27 cellular contexts compared by ENCODE assay signal in the genomic region with DNA sequence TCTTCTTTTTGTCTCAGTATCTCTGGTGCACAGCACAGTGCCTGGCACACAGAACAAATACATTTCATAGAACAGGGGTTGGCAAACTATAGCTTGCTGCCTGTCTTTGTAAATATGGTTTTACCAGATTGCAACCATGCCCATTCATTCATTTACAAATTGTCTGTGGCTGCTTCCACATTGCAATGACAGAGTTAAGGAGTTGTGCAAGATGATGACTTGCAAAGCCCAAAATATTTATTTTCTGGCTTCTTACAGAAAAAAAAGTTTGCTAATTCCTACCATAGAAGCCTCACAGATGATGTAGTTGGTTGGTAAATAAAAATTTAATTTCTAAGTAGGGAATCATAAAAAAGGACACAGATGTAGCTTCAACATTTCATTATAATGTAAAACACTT. TPM values are rescaled to one million over a fixed set of nuclear protein-coding genes. Genes with fewer than 3 reads are reported as not detected.
DNase-seq lines count a peak whose midpoint lies in the region; ATAC-seq and TF ChIP-seq lines count a peak whose summit lies in the region.
"Had no signal": no experiment of that assay in that cellular context is flagged by ENCODE, and none has a peak within 500 bp of the region (broad histone marks: within the 10 kb centered on the region; RNA-seq: fewer than 3 reads in every experiment).

No MANE protein-coding gene starts in this region.

- no peaks in the 10 kb centered on the region for H3K36me3 ChIP-seq in Panc1 (ENCODE audit: control insufficient read depth, insufficient read depth, low read length)
- no peaks in the 10 kb centered on the region for H3K36me3 ChIP-seq in HAP-1 (replicated peaks)

- POLR2A ChIA-PET in Panc1 (lab: Charles Lee) = no interaction called here

- H3K4me1 ChIP-seq in Panc1 (ENCODE audit: control insufficient read depth, insufficient read depth, low read length) (no peaks in the 10 kb centered on the region), HAP-1 (no peaks in the 10 kb centered on the region)

- no TSS peak for BruUV-seq in Panc1 (replicated peaks; lab: Mats Ljungman, UMichigan)

- intact Hi-C loops in Panc1 (cut with micrococcal nuclease; ENCODE audit: unreplicated experiment) = no loop called here

- TF ChIP-seq CTCF in AG09319 (IDR thresholded peaks at IDR 0.05; ENCODE audit: low read depth, low read length) (no peak), Panc1 (IDR thresholded peaks at IDR 0.05) (0 out of 2 replicates have a peak, but pooled peaks have one; percentile 4), fibroblast of villous mesenchyme (IDR thresholded peaks at IDR 0.05; ENCODE audit: insufficient read depth, low read depth, low read length) (no peak)

- DNase-seq in AG09319 (ENCODE audit: extremely low read depth, low read depth) (peak; percentile 19), GM04503 (ENCODE audit: low read depth) (peak; percentile 16), Panc1 (ENCODE audit: low read depth, low spot score) (no peak), fibroblast of villous mesenchyme (ENCODE audit: low read depth) (peak; percentile 6), HAP-1 (ENCODE audit: low spot score in 2 of 2) (no peak), NCI-H2107 (lab: John Stamatoyannopoulos, UW) (no peak)
- no peak for DNase-seq in stimulated activated CD8-positive, alpha-beta memory T cell treated with anti-CD3 and anti-CD28 coated beads, Interleukin-4, amount 100 ng/mL, for 48 hours
- DNase-seq: DMS153, MM.1S, NCI-H1092 treated with DMSO at 0.1 percent for 48 hours, NCI-H1436, NCI-H187, NCI-H524, NCI-H748 treated with DMSO at 0.1 percent for 48 hours, SHP77, T-cell had no signal

- in situ Hi-C loops in Panc1 (cut with HindIII; ENCODE audit: low pct_unique_long_range_greater_than_20kb, low sequenced_read_pairs) (no loop called here), HAP-1 (cut with MboI; ENCODE audit: low sequenced_read_pairs) (no loop called here)

- no peak overlapping the region for H3K27ac ChIP-seq in Panc1 (ENCODE audit: low read length)
- H3K27ac ChIP-seq: HL-60, KMS-11, RWPE1 had no signal

- CTCF ChIA-PET in Panc1 (lab: Charles Lee) = no interaction called here

- H3K9me3 ChIP-seq in Panc1 (ENCODE audit: control insufficient read depth, insufficient read depth, low read depth, low read length) (no peaks in the 10 kb centered on the region), HAP-1 (no peaks in the 10 kb centered on the region)

- H3K27me3 ChIP-seq in Panc1 (ENCODE audit: control insufficient read depth, insufficient read depth, low read length) (0 out of 2 replicates have a peak, but pooled peaks cover 2% of the 10 kb centered on the region), HAP-1 (ENCODE audit: low read depth) (no peaks in the 10 kb centered on the region)

- H3K4me3 ChIP-seq in Panc1 (ENCODE audit: low read depth in 2 of 2, low read length in 2 of 2) (no peak overlapping the region), fibroblast of villous mesenchyme (ENCODE audit: low read depth, low read length) (no peak overlapping the region), HAP-1 (no peak overlapping the region)
- H3K4me3 ChIP-seq: GM12878 had no signal

- ATAC-seq in Panc1 = no peak
- no peak for ATAC-seq in GM21529 (IDR thresholded peaks at IDR 0.05; ENCODE audit: unreplicated experiment)
- ATAC-seq: GM12878, T-cell had no signal

RNA-seq across cellular contexts. Expression of a gene that starts 11.2 kb away (rescaled TPM):
- total RNA-seq in Panc1 (2021; ENCODE audit: unreplicated experiment) (not detected), fibroblast of villous mesenchyme (not detected in 2 replicates)
- polyA plus RNA-seq in Panc1 (2012; ENCODE audit: insufficient read length) = not detected
- total RNA-seq: G401, GM12878, H1, SK-MEL-5, T-cell had no signal
- polyA plus RNA-seq: AG04450, BJ, GM12878, H1, IgD-negative memory B cell had no signal

Comparison
In these comparisons a context has a peak if more than half of its experiments do, and no peak if none do; other contexts are left out.
1. DNase-seq: peak in AG09319 (single experiment), GM04503 (single experiment) and fibroblast of villous mesenchyme (single experiment); none in Panc1 (single experiment), HAP-1 (0 of 2), NCI-H2107 (single experiment) and stimulated activated CD8-positive, alpha-beta memory T cell treated with anti-CD3 and anti-CD28 coated beads, Interleukin-4, amount 100 ng/mL, for 48 hours (single experiment).